ENCODE assay signal across 8 cellular contexts in genomic region chr7:127708788-127709187, GRCh38. TPM values are rescaled to one million over a fixed set of nuclear protein-coding genes. Genes with fewer than 3 reads are reported as not detected.
A peak's percentile ranks its signal among the peaks of the same experiment; 100 is the strongest.
DNase-seq lines count a peak whose midpoint lies in the region; ATAC-seq and TF ChIP-seq lines count a peak whose summit lies in the region.

No MANE protein-coding gene starts in this region.

- no peak overlapping the region for H3K9ac ChIP-seq in MM.1S (ENCODE audit: low read length)

- H3K36me3 ChIP-seq in MM.1S (replicated peaks; ENCODE audit: insufficient read depth, low read length) (peaks cover 65% of the 10 kb centered on the region), vagina (peaks cover 3 to 45% of the 10 kb centered on the region in 2 donors)

- no peak overlapping the region for H3K4me3 Mint-ChIP-seq in progenitor cell of endocrine pancreas (ENCODE audit: low read depth)

- peak; percentile 60 for ATAC-seq in GM18870 (IDR thresholded peaks at IDR 0.05; ENCODE audit: unreplicated experiment)

- 0 out of 2 replicates have a peak, but pooled peaks cover 9% of the 10 kb centered on the region for H3F3A ChIP-seq in MM.1S (ENCODE audit: insufficient read depth, low read length)

- peaks cover 96% of the 10 kb centered on the region for H3K79me2 ChIP-seq in MM.1S (ENCODE audit: low read length)

- TF ChIP-seq POLR2A in vagina (IDR thresholded peaks at IDR 0.05): no peak

- no peaks in the 10 kb centered on the region for H3K4me1 ChIP-seq in MM.1S (ENCODE audit: low read length)
- no peaks in the 10 kb centered on the region for H3K4me1 ChIP-seq in vagina

- peaks cover 12% of the 10 kb centered on the region for H3K9me3 Mint-ChIP-seq in progenitor cell of endocrine pancreas (ENCODE audit: low read depth)

- no peak overlapping the region for H2AFZ ChIP-seq in MM.1S (ENCODE audit: low read length)

- H3K9me2 ChIP-seq in MM.1S (replicated peaks; ENCODE audit: insufficient read depth, low read length): no peaks in the 10 kb centered on the region

- peak; percentile 76 for TF ChIP-seq CTCF in AG04450 (IDR thresholded peaks at IDR 0.05; ENCODE audit: low read depth, low read length)
- TF ChIP-seq CTCF in MM.1S (IDR thresholded peaks at IDR 0.05; ENCODE audit: low read length): peak; percentile 89
- TF ChIP-seq CTCF in progenitor cell of endocrine pancreas (IDR thresholded peaks at IDR 0.05; ENCODE audit: unreplicated experiment): peak; percentile 81
- TF ChIP-seq CTCF in vagina (IDR thresholded peaks at IDR 0.05): peak; percentile 52 to 77 (median 67)

- peaks cover 38% of the 10 kb centered on the region for H3K36me3 Mint-ChIP-seq in progenitor cell of endocrine pancreas (ENCODE audit: insufficient read depth)

- in situ Hi-C loops in SK-MEL-5 (cut with HindIII; ENCODE audit: low pct_unique_long_range_greater_than_20kb, low sequenced_read_pairs): no loop called here

- H3K4me1 Mint-ChIP-seq in progenitor cell of endocrine pancreas (ENCODE audit: low read depth): no peaks in the 10 kb centered on the region

- H3K9me3 ChIP-seq in AG04450 (ENCODE audit: control insufficient read depth, insufficient read depth, low read length): no peaks in the 10 kb centered on the region
- H3K9me3 ChIP-seq in MM.1S (replicated peaks; ENCODE audit: insufficient read depth, low read length): no peaks in the 10 kb centered on the region
- peaks cover 8% of the 10 kb centered on the region for H3K9me3 ChIP-seq in vagina

- H3K27ac Mint-ChIP-seq in progenitor cell of endocrine pancreas: no peak overlapping the region

- peaks cover 32% of the 10 kb centered on the region for H4K20me1 ChIP-seq in MM.1S (ENCODE audit: insufficient read depth, low read length)

- no peaks in the 10 kb centered on the region for H3K27me3 Mint-ChIP-seq in progenitor cell of endocrine pancreas

- H3K27ac ChIP-seq in AG04450 (ENCODE audit: low read depth, low read length) (no peak overlapping the region), MM.1S (ENCODE audit: low read length) (no peak overlapping the region), vagina (no peak overlapping the region)

- H3K27me3 ChIP-seq in AG04450 (ENCODE audit: control insufficient read depth, insufficient read depth, low read length): no peaks in the 10 kb centered on the region
- H3K27me3 ChIP-seq in MM.1S (replicated peaks; ENCODE audit: insufficient read depth, low read length): no peaks in the 10 kb centered on the region
- H3K27me3 ChIP-seq in vagina: no peaks in the 10 kb centered on the region

- peak; percentile 68 for DNase-seq in AG04450 (ENCODE audit: low read depth, low spot score)
- peak; percentile 68 for DNase-seq in MM.1S
- peak; percentile 90 for DNase-seq in SK-MEL-5 (ENCODE audit: low read depth, low spot score)
- DNase-seq in activated naive CD4-positive, alpha-beta T cell treated with Interleukin-2 at 50 U/mL for 16 hours: peak; percentile 63
- DNase-seq in globus pallidus (ENCODE audit: low spot score): peak; percentile 88
- peak; percentile 61 for DNase-seq in progenitor cell of endocrine pancreas (ENCODE audit: low spot score, unreplicated experiment)
- no peak for DNase-seq in vagina (ENCODE audit: extremely low spot score in 2 of 2)

- H3K4me3 ChIP-seq in AG04450 (ENCODE audit: low read depth, low read length) (no peak overlapping the region), MM.1S (ENCODE audit: low read length) (no peak overlapping the region), vagina (no peak overlapping the region)

- POLR2A ChIA-PET in AG04450 (lab: Yijun Ruan, JAX): interaction anchor here (0.6 to 0.7 kb wide), 2 partner anchors 113 to 122 kb away, joined by 4 to 12 read pairs; no protein-coding TSS in a partner anchor

- intact Hi-C loops in vagina (cut with DNase I): loop anchor here (5.0 kb wide), 1 partner anchor 499 kb away; no protein-coding TSS in a partner anchor

- H3K4me2 ChIP-seq in MM.1S (ENCODE audit: low read depth, low read length): no peak overlapping the region

- CTCF ChIA-PET in AG04450 (lab: Charles Lee): interaction anchor here (0.5 to 8.1 kb wide), 37 partner anchors 10 to 613 kb away, joined by 3 to 141 read pairs (median 4); partner anchors contain the start of gene GCC1

RNA-seq across cellular contexts. Expression of gene SND1, which starts 56.8 kb away (rescaled TPM):
- 217 and 247 TPM in 2 replicates for polyA plus RNA-seq in AG04450 (2011; rRNA removed)
- 318 and 357 TPM in 2 replicates for polyA minus RNA-seq in AG04450 (2011; rRNA and poly(A)+ RNA removed)
- 263 and 271 TPM in 2 replicates for total RNA-seq in SK-MEL-5 (2014; rRNA removed; shearing (Covaris generic))
- polyA plus RNA-seq in SK-MEL-5 (2015; cell fraction: cytosol; rRNA removed): 220 and 274 TPM in 2 replicates
- polyA plus RNA-seq in SK-MEL-5 (2015; cell fraction: nucleus; rRNA removed): 72.4 and 74.4 TPM in 2 replicates
- total RNA-seq in progenitor cell of endocrine pancreas (213 and 237 TPM in 2 replicates), vagina (85.9 TPM)

Comparison
In these comparisons a context has a peak if more than half of its experiments do, and no peak if none do; other contexts are left out.
1. DNase-seq: peak in AG04450 (single experiment), MM.1S (single experiment), SK-MEL-5 (single experiment), activated naive CD4-positive, alpha-beta T cell treated with Interleukin-2 at 50 U/mL for 16 hours (single experiment), globus pallidus (single experiment) and progenitor cell of endocrine pancreas (single experiment); none in vagina (0 of 2).
2. Peak in every context shown above with its lines, with median percentiles within 50 percentile points of each other: CTCF ChIP-seq.